ENCODE assay signal across 40 cellular contexts in genomic region chr16:64116151-64116550, GRCh38.
"Had no signal": no experiment of that assay in that cellular context is flagged by ENCODE, and none has a peak within 500 bp of the region (broad histone marks: within the 10 kb centered on the region; RNA-seq: fewer than 3 reads in every experiment).

No MANE protein-coding gene starts in this region.

- H3K4me1 Mint-ChIP-seq: activated naive CD4-positive, alpha-beta T cell treated with anti-CD3 and anti-CD28 coated beads, Interleukin-2, amount 10 ng/mL, durations not matched to agents 7 days and 5 days; activated naive CD4-positive, alpha-beta T cell treated with anti-CD3 and anti-CD28 coated beads, Interleukin-2, amount 50 U/mL, for 24 hours; activated naive CD8-positive, alpha-beta T cell treated with anti-CD3 and anti-CD28 coated beads for 36 hours; activated naive CD8-positive, alpha-beta T cell treated with anti-CD3 and anti-CD28 coated beads, Interleukin-2, amount 10 ng/mL, durations not matched to agents 7 days and 5 days; activated naive CD8-positive, alpha-beta T cell treated with anti-CD3 and anti-CD28 coated beads, Interleukin-2, amount 50 U/mL, for 24 hours; activated T-helper 17 cell treated with anti-CD3 and anti-CD28 coated beads, Interleukin-2, amount 50 U/mL, for 72 hours; central memory CD8-positive, alpha-beta T cell had no signal

- H3K27ac ChIP-seq: adrenal gland, ascending aorta, body of pancreas, brain microvascular endothelial cell, breast epithelium, cardiac muscle cell had no signal

- H3K4me1 ChIP-seq: adrenal gland, ascending aorta, body of pancreas, breast epithelium had no signal

- H3K36me3 Mint-ChIP-seq: activated naive CD4-positive, alpha-beta T cell treated with anti-CD3 and anti-CD28 coated beads, Interleukin-2, amount 10 ng/mL, durations not matched to agents 7 days and 5 days; activated naive CD4-positive, alpha-beta T cell treated with anti-CD3 and anti-CD28 coated beads, Interleukin-2, amount 50 U/mL, for 24 hours; activated naive CD4-positive, alpha-beta T cell treated with anti-CD3 and anti-CD28 coated beads, Interleukin-2, amount 50 U/mL, for 72 hours; activated naive CD8-positive, alpha-beta T cell; activated naive CD8-positive, alpha-beta T cell treated with anti-CD3 and anti-CD28 coated beads for 36 hours; activated naive CD8-positive, alpha-beta T cell treated with anti-CD3 and anti-CD28 coated beads, Interleukin-2, amount 10 ng/mL, durations not matched to agents 7 days and 5 days; brain had no signal

- H3K9me3 ChIP-seq: adrenal gland, ascending aorta, body of pancreas, breast epithelium had no signal

- H3K4me3 Mint-ChIP-seq: activated naive CD4-positive, alpha-beta T cell treated with anti-CD3 and anti-CD28 coated beads for 36 hours; activated naive CD4-positive, alpha-beta T cell treated with anti-CD3 and anti-CD28 coated beads, Interleukin-2, amount 10 ng/mL, durations not matched to agents 7 days and 5 days; activated naive CD4-positive, alpha-beta T cell treated with anti-CD3 and anti-CD28 coated beads, Interleukin-2, amount 50 U/mL, for 24 hours; activated naive CD8-positive, alpha-beta T cell; activated naive CD8-positive, alpha-beta T cell treated with anti-CD3 and anti-CD28 coated beads for 36 hours; activated naive CD8-positive, alpha-beta T cell treated with anti-CD3 and anti-CD28 coated beads, Interleukin-2, amount 10 ng/mL, durations not matched to agents 7 days and 5 days; activated naive CD8-positive, alpha-beta T cell treated with anti-CD3 and anti-CD28 coated beads, Interleukin-2, amount 50 U/mL, for 24 hours; activated T-cell treated with anti-CD3 and anti-CD28 coated beads, Interleukin-2, amount 50 U/mL, for 24 hours; activated T-cell treated with anti-CD3 and anti-CD28 coated beads, Interleukin-2, amount 50 U/mL, for 4 hours; activated T-cell treated with anti-CD3 and anti-CD28 coated beads, Interleukin-2, amount 50 U/mL, for 72 hours; activated T-helper 1 cell treated with anti-CD3 and anti-CD28 coated beads, Interleukin-12 subunit alpha, Interleukin-12 subunit beta, Interleukin-2, Interleukin-4 antibody, amounts not matched to agents 30 ng/mL and 10 ng/mL and 1 ng/mL, durations not matched to agents 14 hours and 24 hours and 36 hours; activated T-helper 17 cell treated with anti-CD3 and anti-CD28 coated beads, Interleukin-2, amount 50 U/mL, for 72 hours; brain; central memory CD8-positive, alpha-beta T cell had no signal

- H3K27ac Mint-ChIP-seq: activated naive CD4-positive, alpha-beta T cell treated with anti-CD3 and anti-CD28 coated beads for 36 hours; activated naive CD4-positive, alpha-beta T cell treated with anti-CD3 and anti-CD28 coated beads, Interleukin-2, amount 10 ng/mL, durations not matched to agents 7 days and 5 days; activated naive CD4-positive, alpha-beta T cell treated with anti-CD3 and anti-CD28 coated beads, Interleukin-2, amount 50 U/mL, for 24 hours; activated naive CD4-positive, alpha-beta T cell treated with anti-CD3 and anti-CD28 coated beads, Interleukin-2, amount 50 U/mL, for 72 hours; activated naive CD8-positive, alpha-beta T cell; activated naive CD8-positive, alpha-beta T cell treated with anti-CD3 and anti-CD28 coated beads for 36 hours; activated naive CD8-positive, alpha-beta T cell treated with anti-CD3 and anti-CD28 coated beads, Interleukin-2, amount 10 ng/mL, durations not matched to agents 7 days and 5 days; activated naive CD8-positive, alpha-beta T cell treated with anti-CD3 and anti-CD28 coated beads, Interleukin-2, amount 50 U/mL, for 24 hours; activated T-cell treated with anti-CD3 and anti-CD28 coated beads, Interleukin-2, amount 50 U/mL, for 24 hours; activated T-cell treated with anti-CD3 and anti-CD28 coated beads, Interleukin-2, amount 50 U/mL, for 72 hours; activated T-helper 1 cell treated with anti-CD3 and anti-CD28 coated beads, Interleukin-12 subunit alpha, Interleukin-12 subunit beta, Interleukin-2, Interleukin-4 antibody, amounts not matched to agents 30 ng/mL and 10 ng/mL and 1 ng/mL, durations not matched to agents 14 hours and 24 hours and 36 hours; activated T-helper 17 cell treated with anti-CD3 and anti-CD28 coated beads, Interleukin-2, amount 50 U/mL, for 72 hours; activated T-helper 2 cell treated with anti-CD3 and anti-CD28 coated beads, Interferon-gamma antibody, Interleukin-2, Interleukin-4, amounts not matched to agents 10 μg/mL and 5 μg/mL and 100 μg/mL, durations not matched to agents 14 hours and 24 hours and 36 hours; brain had no signal

- H3K27me3 ChIP-seq: adrenal gland, ascending aorta, body of pancreas, brain microvascular endothelial cell, breast epithelium, cardiac muscle cell had no signal

- ATAC-seq: activated naive CD4-positive, alpha-beta T cell treated with anti-CD3 and anti-CD28 coated beads, Interleukin-2, amount 50 U/mL, for 72 hours; activated naive CD8-positive, alpha-beta T cell treated with anti-CD3 and anti-CD28 coated beads, Interleukin-2, amount 50 U/mL, for 24 hours; activated T-cell treated with anti-CD3 and anti-CD28 coated beads, Interleukin-2, amount 50 U/mL, for 4 hours; activated T-cell treated with anti-CD3 and anti-CD28 coated beads, Interleukin-2, amount 50 U/mL, for 72 hours; activated T-helper 17 cell treated with anti-CD3 and anti-CD28 coated beads, Interleukin-2, amount 50 U/mL, for 72 hours; body of pancreas had no signal

- DNase-seq: activated effector memory CD4-positive, alpha-beta T cell treated with anti-CD3 and anti-CD28 coated beads, Interleukin-2, amount 50 U/mL, for 16 hours; activated effector memory CD4-positive, alpha-beta T cell treated with Interleukin-2 at 50 U/mL for 16 hours; activated gamma-delta T cell; activated gamma-delta T cell treated with Interleukin-2 at 50 U/mL for 16 hours; activated naive CD4-positive, alpha-beta T cell; activated naive CD4-positive, alpha-beta T cell treated with anti-CD3 and anti-CD28 coated beads for 36 hours; activated naive CD4-positive, alpha-beta T cell treated with anti-CD3 and anti-CD28 coated beads, Interleukin-2, amount 10 ng/mL, durations not matched to agents 7 days and 5 days; activated naive CD4-positive, alpha-beta T cell treated with anti-CD3 and anti-CD28 coated beads, Interleukin-2, amount 50 U/mL, for 16 hours; activated naive CD4-positive, alpha-beta T cell treated with Interleukin-2 at 50 U/mL for 16 hours; activated naive CD8-positive, alpha-beta T cell treated with anti-CD3 and anti-CD28 coated beads for 36 hours; activated naive CD8-positive, alpha-beta T cell treated with anti-CD3 and anti-CD28 coated beads, Interleukin-2, amount 10 ng/mL, durations not matched to agents 7 days and 5 days; activated naive CD8-positive, alpha-beta T cell treated with anti-CD3 and anti-CD28 coated beads, Interleukin-2, amount 50 U/mL, for 24 hours; activated T-cell treated with anti-CD3 and anti-CD28 coated beads, Interleukin-2, amount 50 U/mL, for 1 hour; activated T-cell treated with anti-CD3 and anti-CD28 coated beads, Interleukin-2, amount 50 U/mL, for 24 hours; activated T-cell treated with anti-CD3 and anti-CD28 coated beads, Interleukin-2, amount 50 U/mL, for 4 hours; activated T-cell treated with anti-CD3 and anti-CD28 coated beads, Interleukin-2, amount 50 U/mL, for 48 hours; activated T-cell treated with anti-CD3 and anti-CD28 coated beads, Interleukin-2, amount 50 U/mL, for 72 hours; adrenal gland; amniotic stem cell; amygdala; anterior cingulate cortex; aorta; body of pancreas; brain microvascular endothelial cell; caudate nucleus; central memory CD4-positive, alpha-beta T cell; cerebellar nuclear complex had no signal

- FAIRE-seq: astrocyte, bronchial epithelial cell had no signal

- H3K4me3 ChIP-seq: adrenal gland, ascending aorta, body of pancreas, breast epithelium, cardiac muscle cell had no signal

- H3K27me3 Mint-ChIP-seq: activated naive CD4-positive, alpha-beta T cell treated with anti-CD3 and anti-CD28 coated beads, Interleukin-2, amount 10 ng/mL, durations not matched to agents 7 days and 5 days; activated naive CD4-positive, alpha-beta T cell treated with anti-CD3 and anti-CD28 coated beads, Interleukin-2, amount 50 U/mL, for 24 hours; activated naive CD8-positive, alpha-beta T cell; activated naive CD8-positive, alpha-beta T cell treated with anti-CD3 and anti-CD28 coated beads for 36 hours; activated naive CD8-positive, alpha-beta T cell treated with anti-CD3 and anti-CD28 coated beads, Interleukin-2, amount 10 ng/mL, durations not matched to agents 7 days and 5 days; activated naive CD8-positive, alpha-beta T cell treated with anti-CD3 and anti-CD28 coated beads, Interleukin-2, amount 50 U/mL, for 24 hours; activated T-cell treated with anti-CD3 and anti-CD28 coated beads, Interleukin-2, amount 50 U/mL, for 24 hours; activated T-helper 17 cell treated with anti-CD3 and anti-CD28 coated beads, Interleukin-2, amount 50 U/mL, for 72 hours; brain; central memory CD8-positive, alpha-beta T cell had no signal

- H3K36me3 ChIP-seq: adrenal gland, ascending aorta, brain microvascular endothelial cell, breast epithelium, cardiac muscle cell had no signal
